In genomic region chr5:157225463-157226422, GRCh38 we compare ENCODE assay signal across 26 cellular contexts. TPM values are rescaled to one million over a fixed set of nuclear protein-coding genes. Genes with fewer than 3 reads are reported as not detected.
A peak's percentile ranks its signal among the peaks of the same experiment; 100 is the strongest.
DNase-seq lines count a peak whose midpoint lies in the region; ATAC-seq and TF ChIP-seq lines count a peak whose summit lies in the region.
"Had no signal": no experiment of that assay in that cellular context is flagged by ENCODE, and none has a peak within 500 bp of the region (broad histone marks: within the 10 kb centered on the region; RNA-seq: fewer than 3 reads in every experiment).

No MANE protein-coding gene starts in this region.

- peaks cover 91% of the 10 kb centered on the region for H3K36me3 Mint-ChIP-seq in activated T-helper 2 cell treated with anti-CD3 and anti-CD28 coated beads, Interferon-gamma antibody, Interleukin-2, Interleukin-4, amounts not matched to agents 10 μg/mL and 5 μg/mL and 100 μg/mL, durations not matched to agents 14 hours and 24 hours and 36 hours (ENCODE audit: low read depth)
- H3K36me3 Mint-ChIP-seq in natural killer cell treated with Interleukin-12 subunit alpha and Interleukin-12 subunit beta and Interleukin-15 and Interleukin-18, amount 100 ng/mL, for 72 hours = peaks cover 38% of the 10 kb centered on the region

- DNase-seq in activated effector memory CD4-positive, alpha-beta T cell treated with anti-CD3 and anti-CD28 coated beads, Interleukin-2, amount 50 U/mL, for 16 hours = peak; percentile 74
- DNase-seq in activated effector memory CD4-positive, alpha-beta T cell treated with Interleukin-2 at 50 U/mL for 16 hours = no peak
- DNase-seq in GM13977 (ENCODE audit: low spot score) = peak; percentile 22
- no peak for DNase-seq in activated T-helper 2 cell treated with anti-CD3 and anti-CD28 coated beads, Interferon-gamma antibody, Interleukin-2, Interleukin-4, amounts not matched to agents 10 μg/mL and 5 μg/mL and 100 μg/mL, durations not matched to agents 14 hours and 24 hours and 36 hours (ENCODE audit: low spot score)
- no peak for DNase-seq in natural killer cell treated with Interleukin-12 subunit alpha and Interleukin-12 subunit beta and Interleukin-15 and Interleukin-18, amount 100 ng/mL, for 72 hours (ENCODE audit: low spot score)
- DNase-seq in AML-193 (lab: John Stamatoyannopoulos, UW) = no peak
- no peak for DNase-seq in NCI-H1048 (lab: John Stamatoyannopoulos, UW)
- no peak for DNase-seq in GM19238 (ENCODE audit: insufficient read length, low spot score)
- DNase-seq: DMS53, GDM1, KBM-7, MM.1S, NCI-H146, NCI-H524, posterior cingulate gyrus, testis, WERI-Rb-1 had no signal

- H3K27me3 Mint-ChIP-seq in activated T-helper 2 cell treated with anti-CD3 and anti-CD28 coated beads, Interferon-gamma antibody, Interleukin-2, Interleukin-4, amounts not matched to agents 10 μg/mL and 5 μg/mL and 100 μg/mL, durations not matched to agents 14 hours and 24 hours and 36 hours (ENCODE audit: low read depth) = no peaks in the 10 kb centered on the region
- no peaks in the 10 kb centered on the region for H3K27me3 Mint-ChIP-seq in natural killer cell treated with Interleukin-12 subunit alpha and Interleukin-12 subunit beta and Interleukin-15 and Interleukin-18, amount 100 ng/mL, for 72 hours

- H3K9me3 Mint-ChIP-seq in activated T-helper 2 cell treated with anti-CD3 and anti-CD28 coated beads, Interferon-gamma antibody, Interleukin-2, Interleukin-4, amounts not matched to agents 10 μg/mL and 5 μg/mL and 100 μg/mL, durations not matched to agents 14 hours and 24 hours and 36 hours = no peaks in the 10 kb centered on the region
- no peaks in the 10 kb centered on the region for H3K9me3 Mint-ChIP-seq in natural killer cell treated with Interleukin-12 subunit alpha and Interleukin-12 subunit beta and Interleukin-15 and Interleukin-18, amount 100 ng/mL, for 72 hours
- H3K9me3 Mint-ChIP-seq: neural crest cell had no signal

- no peak for TF ChIP-seq CTCF in GM13977 (IDR thresholded peaks at IDR 0.05; ENCODE audit: extremely low read depth, insufficient read depth, missing control alignments)

- in situ Hi-C loops in GM13977 (cut with MboI; ENCODE audit: low pct_unique_long_range_greater_than_20kb, low sequenced_read_pairs, unreplicated experiment) = no loop called here

- H3K4me3 Mint-ChIP-seq in activated T-helper 2 cell treated with anti-CD3 and anti-CD28 coated beads, Interferon-gamma antibody, Interleukin-2, Interleukin-4, amounts not matched to agents 10 μg/mL and 5 μg/mL and 100 μg/mL, durations not matched to agents 14 hours and 24 hours and 36 hours (ENCODE audit: low read depth) = peak overlapping the region; percentile 60
- H3K4me3 Mint-ChIP-seq in natural killer cell treated with Interleukin-12 subunit alpha and Interleukin-12 subunit beta and Interleukin-15 and Interleukin-18, amount 100 ng/mL, for 72 hours = peak overlapping the region; percentile 88
- H3K4me3 Mint-ChIP-seq: neural crest cell had no signal

- ATAC-seq in natural killer cell treated with Interleukin-12 subunit alpha and Interleukin-12 subunit beta and Interleukin-15 and Interleukin-18, amount 100 ng/mL, for 72 hours = peak; percentile 5 to 58
- ATAC-seq: sciatic nerve had no signal

- H3K27ac Mint-ChIP-seq in activated T-helper 2 cell treated with anti-CD3 and anti-CD28 coated beads, Interferon-gamma antibody, Interleukin-2, Interleukin-4, amounts not matched to agents 10 μg/mL and 5 μg/mL and 100 μg/mL, durations not matched to agents 14 hours and 24 hours and 36 hours = peak overlapping the region; percentile 89
- H3K27ac Mint-ChIP-seq in natural killer cell treated with Interleukin-12 subunit alpha and Interleukin-12 subunit beta and Interleukin-15 and Interleukin-18, amount 100 ng/mL, for 72 hours = peak overlapping the region; percentile 89 to 93

- H3K4me1 Mint-ChIP-seq in activated T-helper 2 cell treated with anti-CD3 and anti-CD28 coated beads, Interferon-gamma antibody, Interleukin-2, Interleukin-4, amounts not matched to agents 10 μg/mL and 5 μg/mL and 100 μg/mL, durations not matched to agents 14 hours and 24 hours and 36 hours (ENCODE audit: low read depth) = peaks cover 46% of the 10 kb centered on the region
- peaks cover 42 to 47% of the 10 kb centered on the region in 2 donors for H3K4me1 Mint-ChIP-seq in natural killer cell treated with Interleukin-12 subunit alpha and Interleukin-12 subunit beta and Interleukin-15 and Interleukin-18, amount 100 ng/mL, for 72 hours (ENCODE audit: low read depth in 2 of 2)
- H3K4me1 Mint-ChIP-seq: neural crest cell had no signal

- intact Hi-C loops in activated T-helper 2 cell treated with anti-CD3 and anti-CD28 coated beads, Interferon-gamma antibody, Interleukin-2, Interleukin-4, amounts not matched to agents 10 μg/mL and 5 μg/mL and 100 μg/mL, durations not matched to agents 14 hours and 24 hours and 36 hours (cut with micrococcal nuclease) = no loop called here

RNA-seq across cellular contexts. Expression of gene CYFIP2, which starts 40.2 kb away (rescaled TPM):
- total RNA-seq in activated T-helper 2 cell treated with anti-CD3 and anti-CD28 coated beads, Interferon-gamma antibody, Interleukin-2, Interleukin-4, amounts not matched to agents 10 μg/mL and 5 μg/mL and 100 μg/mL, durations not matched to agents 14 hours and 24 hours and 36 hours = 171 and 182 TPM in 2 replicates
- 100 to 1,000 TPM; 282 to 424 TPM for total RNA-seq in natural killer cell treated with Interleukin-12 subunit alpha and Interleukin-12 subunit beta and Interleukin-15 and Interleukin-18, amount 100 ng/mL, for 72 hours

RNA-seq across cellular contexts. Expression of gene ITK, which starts 45.1 kb away (rescaled TPM):
- total RNA-seq in activated T-helper 2 cell treated with anti-CD3 and anti-CD28 coated beads, Interferon-gamma antibody, Interleukin-2, Interleukin-4, amounts not matched to agents 10 μg/mL and 5 μg/mL and 100 μg/mL, durations not matched to agents 14 hours and 24 hours and 36 hours = 313 and 319 TPM in 2 replicates
- total RNA-seq in natural killer cell treated with Interleukin-12 subunit alpha and Interleukin-12 subunit beta and Interleukin-15 and Interleukin-18, amount 100 ng/mL, for 72 hours = 100 to 1,000 TPM; 153 to 225 TPM
- total RNA-seq: chondrocyte, frontal cortex, HT-29, neural crest cell, SJSA1 had no signal

RNA-seq across cellular contexts. Expression of gene GARIN3, which starts 59.7 kb away (rescaled TPM):
- total RNA-seq in activated T-helper 2 cell treated with anti-CD3 and anti-CD28 coated beads, Interferon-gamma antibody, Interleukin-2, Interleukin-4, amounts not matched to agents 10 μg/mL and 5 μg/mL and 100 μg/mL, durations not matched to agents 14 hours and 24 hours and 36 hours = 0.23 and 0.30 TPM in 2 replicates
- total RNA-seq in natural killer cell treated with Interleukin-12 subunit alpha and Interleukin-12 subunit beta and Interleukin-15 and Interleukin-18, amount 100 ng/mL, for 72 hours = not detected
- total RNA-seq: chondrocyte, esophagus muscularis mucosa, frontal cortex, hepatocyte, HT-29, lower leg skin, neural crest cell, sciatic nerve, SJSA1 had no signal

Comparison
In these comparisons a context has a peak if more than half of its experiments do, and no peak if none do; other contexts are left out.
1. DNase-seq: peak in activated effector memory CD4-positive, alpha-beta T cell treated with anti-CD3 and anti-CD28 coated beads, Interleukin-2, amount 50 U/mL, for 16 hours (single experiment) and GM13977 (single experiment); none in activated effector memory CD4-positive, alpha-beta T cell treated with Interleukin-2 at 50 U/mL for 16 hours (single experiment), activated T-helper 2 cell treated with anti-CD3 and anti-CD28 coated beads, Interferon-gamma antibody, Interleukin-2, Interleukin-4, amounts not matched to agents 10 μg/mL and 5 μg/mL and 100 μg/mL, durations not matched to agents 14 hours and 24 hours and 36 hours (single experiment), natural killer cell treated with Interleukin-12 subunit alpha and Interleukin-12 subunit beta and Interleukin-15 and Interleukin-18, amount 100 ng/mL, for 72 hours (single experiment), AML-193 (0 of 2), NCI-H1048 (single experiment) and GM19238 (single experiment).